Comparison of ENCODE assay signal across 11 cellular contexts in the genomic region with DNA sequence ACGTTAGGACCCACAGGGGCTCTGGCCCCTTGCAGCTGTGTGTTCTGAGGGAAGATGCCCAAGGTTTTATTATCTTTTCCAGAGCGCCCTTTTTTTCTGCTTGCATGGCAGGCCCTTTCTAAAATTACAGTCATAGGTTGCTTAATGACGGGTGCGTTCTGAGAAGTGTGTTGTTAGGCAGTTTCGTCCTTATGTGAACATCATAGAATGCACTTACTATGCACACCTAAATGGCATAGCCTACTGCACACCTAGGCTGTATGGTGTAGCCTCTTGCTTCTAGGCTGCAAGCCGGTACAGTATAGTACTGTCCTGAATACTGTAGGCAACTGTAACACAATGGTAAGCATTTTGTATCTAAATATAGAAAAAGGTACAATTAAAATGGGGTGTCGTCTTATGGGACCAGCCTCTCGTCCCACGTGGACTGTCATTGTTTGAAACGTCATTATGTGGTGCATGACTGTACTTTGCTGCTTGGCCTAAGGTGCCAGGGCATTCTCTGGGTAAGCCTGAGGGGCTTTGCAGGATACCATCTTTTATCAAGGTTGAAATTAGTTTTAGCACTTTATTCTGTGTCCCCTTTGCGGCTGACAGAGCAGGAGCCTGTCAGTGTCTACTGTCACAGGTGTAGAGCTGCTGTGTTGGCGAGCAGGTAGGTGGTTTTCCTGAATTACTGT. TPM values are rescaled to one million over a fixed set of nuclear protein-coding genes. Genes with fewer than 3 reads are reported as not detected.
DNase-seq lines count a peak whose midpoint lies in the region; ATAC-seq and TF ChIP-seq lines count a peak whose summit lies in the region.
"Had no signal": no experiment of that assay in that cellular context is flagged by ENCODE, and none has a peak within 500 bp of the region (broad histone marks: within the 10 kb centered on the region; RNA-seq: fewer than 3 reads in every experiment).

No MANE protein-coding gene starts in this region.

- H3K27me3 Mint-ChIP-seq in T-helper 2 cell treated with Interferon-gamma antibody and Interleukin-4, amounts not matched to agents 5 μg/mL and 100 μg/mL, for 36 hours (ENCODE audit: low read depth): no peaks in the 10 kb centered on the region
- H3K27me3 Mint-ChIP-seq in activated CD4-positive, alpha-beta memory T cell treated with anti-CD3 and anti-CD28 coated beads for 36 hours: no peaks in the 10 kb centered on the region

- H3K27me3 ChIP-seq in layer of hippocampus (ENCODE audit: control insufficient read depth, insufficient read depth, low read length) (no peaks in the 10 kb centered on the region), ovary (no peaks in the 10 kb centered on the region)

- H3K9me3 Mint-ChIP-seq in T-helper 2 cell treated with Interferon-gamma antibody and Interleukin-4, amounts not matched to agents 5 μg/mL and 100 μg/mL, for 36 hours: no peaks in the 10 kb centered on the region
- H3K9me3 Mint-ChIP-seq in activated CD4-positive, alpha-beta memory T cell treated with anti-CD3 and anti-CD28 coated beads for 36 hours: no peaks in the 10 kb centered on the region

- intact Hi-C loops in activated CD4-positive, alpha-beta memory T cell treated with anti-CD3 and anti-CD28 coated beads for 36 hours (cut with micrococcal nuclease): loop anchor here (1.0 kb wide), 1 partner anchor 9 kb away; no protein-coding TSS in a partner anchor
- intact Hi-C loops in ovary (cut with DNase I): no loop called here

- TF ChIP-seq CTCF in ovary (IDR thresholded peaks at IDR 0.05): no peak

- POLR2A ChIA-PET in activated CD4-positive, alpha-beta memory T cell treated with anti-CD3 and anti-CD28 coated beads for 36 hours (lab: Charles Lee): interaction anchor here (1.2 to 1.7 kb wide), 2 partner anchors 9 to 29 kb away, joined by 3 to 5 read pairs; no protein-coding TSS in a partner anchor

- WGBS in ovary, 3 donors: 88 to 92% (median 88%) methylated on average over 12 of the region's 12 CpGs

- ATAC-seq in HG03565 (IDR thresholded peaks at IDR 0.05; ENCODE audit: unreplicated experiment): no peak

- H3K27ac Mint-ChIP-seq in T-helper 2 cell treated with Interferon-gamma antibody and Interleukin-4, amounts not matched to agents 5 μg/mL and 100 μg/mL, for 36 hours: peak overlapping the region; percentile 46
- H3K27ac Mint-ChIP-seq in activated CD4-positive, alpha-beta memory T cell treated with anti-CD3 and anti-CD28 coated beads for 36 hours: peak overlapping the region; percentile 84

- peak overlapping the region; percentile 35 for H3K27ac ChIP-seq in layer of hippocampus (ENCODE audit: low read depth, low read length)
- peak overlapping the region; percentile 91 for H3K27ac ChIP-seq in substantia nigra (ENCODE audit: low read depth, low read length, poor library complexity, severe bottlenecking)
- no peak overlapping the region for H3K27ac ChIP-seq in ovary

- no peak for DNase-seq in T-helper 2 cell treated with Interferon-gamma antibody and Interleukin-4, amounts not matched to agents 5 μg/mL and 100 μg/mL, for 36 hours (ENCODE audit: low spot score)
- DNase-seq in T-helper 2 cell (no peak), substantia nigra (lab: John Stamatoyannopoulos, UW) (no peak), ovary (no peak), T-helper 9 cell (no peak)
- DNase-seq in activated CD4-positive, alpha-beta memory T cell treated with anti-CD3 and anti-CD28 coated beads for 36 hours: no peak
- DNase-seq: activated effector memory CD4-positive, alpha-beta T cell treated with Interleukin-2 at 50 U/mL for 16 hours; mesendoderm; NCI-H510A had no signal

- H3K36me3 Mint-ChIP-seq in T-helper 2 cell treated with Interferon-gamma antibody and Interleukin-4, amounts not matched to agents 5 μg/mL and 100 μg/mL, for 36 hours (ENCODE audit: low read depth): peaks cover 35% of the 10 kb centered on the region
- H3K36me3 Mint-ChIP-seq in activated CD4-positive, alpha-beta memory T cell treated with anti-CD3 and anti-CD28 coated beads for 36 hours: peaks cover 1% of the 10 kb centered on the region

- TF ChIP-seq POLR2A in ovary (IDR thresholded peaks at IDR 0.05): no peak

- H3K36me3 ChIP-seq in ovary: no peaks in the 10 kb centered on the region

- H3K4me3 ChIP-seq in ovary: no peak overlapping the region

- H3K4me1 Mint-ChIP-seq in T-helper 2 cell treated with Interferon-gamma antibody and Interleukin-4, amounts not matched to agents 5 μg/mL and 100 μg/mL, for 36 hours (ENCODE audit: low read depth): peaks cover 80% of the 10 kb centered on the region
- H3K4me1 Mint-ChIP-seq in activated CD4-positive, alpha-beta memory T cell treated with anti-CD3 and anti-CD28 coated beads for 36 hours (ENCODE audit: low read depth): peaks cover 97% of the 10 kb centered on the region

- peak overlapping the region; percentile 72 for H3K4me3 Mint-ChIP-seq in T-helper 2 cell treated with Interferon-gamma antibody and Interleukin-4, amounts not matched to agents 5 μg/mL and 100 μg/mL, for 36 hours
- no peak overlapping the region for H3K4me3 Mint-ChIP-seq in activated CD4-positive, alpha-beta memory T cell treated with anti-CD3 and anti-CD28 coated beads for 36 hours

- H3K4me1 ChIP-seq in ovary (ENCODE audit: insufficient read depth): peaks cover 41% of the 10 kb centered on the region

- CTCF ChIA-PET in activated CD4-positive, alpha-beta memory T cell treated with anti-CD3 and anti-CD28 coated beads for 36 hours (lab: Charles Lee): interaction anchor here (1.0 to 1.3 kb wide), 3 partner anchors 9 to 28 kb away, joined by 3 to 4 read pairs (median 3); no protein-coding TSS in a partner anchor

- no peaks in the 10 kb centered on the region for H3K9me3 ChIP-seq in ovary

- no peak for TF ChIP-seq EP300 in ovary (IDR thresholded peaks at IDR 0.05)

RNA-seq across cellular contexts. Expression of a gene that starts 10.9 kb away (rescaled TPM):
- total RNA-seq in activated CD4-positive, alpha-beta memory T cell treated with anti-CD3 and anti-CD28 coated beads for 36 hours: 100 to 1,000 TPM; 134 to 145 TPM
- 10 to 100 TPM; 14.8 to 58.2 (median 36.0) TPM for total RNA-seq in ovary
- polyA plus RNA-seq in ovary: 10 to 100 TPM; 15.9 to 52.7 TPM

Comparison
In these comparisons a context has a peak if more than half of its experiments do, and no peak if none do; other contexts are left out.
1. H3K27ac ChIP-seq: peak in layer of hippocampus (single experiment) and substantia nigra (single experiment); none in ovary (0 of 2).